Comparison of ENCODE assay signal across 14 cellular contexts in genomic region chr10:87675396-87676376, GRCh38. TPM values are rescaled to one million over a fixed set of nuclear protein-coding genes. Genes with fewer than 3 reads are reported as not detected.
DNase-seq lines count a peak whose midpoint lies in the region; ATAC-seq and TF ChIP-seq lines count a peak whose summit lies in the region.
"Had no signal": no experiment of that assay in that cellular context is flagged by ENCODE, and none has a peak within 500 bp of the region (broad histone marks: within the 10 kb centered on the region; RNA-seq: fewer than 3 reads in every experiment).

No MANE protein-coding gene starts in this region.

- H3K4me3 ChIP-seq in astrocyte of the spinal cord (ENCODE audit: low read depth, low read length): no peak overlapping the region
- no peak overlapping the region for H3K4me3 ChIP-seq in kidney epithelial cell (ENCODE audit: low read depth, low read length)
- H3K4me3 ChIP-seq: sigmoid colon, transverse colon had no signal

- no peak overlapping the region for H3K4me3 Mint-ChIP-seq in stimulated activated naive CD8-positive, alpha-beta T cell treated with anti-CD3 and anti-CD28 coated beads, Interleukin-15, amount 100 ng/mL, for 72 hours
- H3K4me3 Mint-ChIP-seq: activated naive CD8-positive, alpha-beta T cell treated with anti-CD3 and anti-CD28 coated beads, Interleukin-2, amount 10 ng/mL, durations not matched to agents 7 days and 5 days had no signal

- DNase-seq in ACHN (peak; percentile 32), LHCN-M2 (ENCODE audit: low read depth) (peak; percentile 54), astrocyte of the spinal cord (ENCODE audit: low read depth, low spot score) (peak; percentile 79), kidney epithelial cell (ENCODE audit: low read depth) (peak; percentile 41), NCI-H510A (lab: John Stamatoyannopoulos, UW) (no peak), NCI-H524 treated with DMSO at 0.1 percent for 48 hours (lab: John Stamatoyannopoulos, UW) (no peak)
- no peak for DNase-seq in stimulated activated naive CD8-positive, alpha-beta T cell treated with anti-CD3 and anti-CD28 coated beads, Interleukin-15, amount 100 ng/mL, for 72 hours
- no peak for DNase-seq in activated naive CD4-positive, alpha-beta T cell treated with anti-CD3 and anti-CD28 coated beads, Interleukin-2, amount 50 U/mL, for 16 hours
- DNase-seq: activated naive CD8-positive, alpha-beta T cell treated with anti-CD3 and anti-CD28 coated beads, Interleukin-2, amount 10 ng/mL, durations not matched to agents 7 days and 5 days; AML-193; DMS79 treated with DMSO at 0.1 percent for 48 hours; NCI-H2171; sigmoid colon; transverse colon had no signal

- H3K27me3 ChIP-seq in kidney epithelial cell (ENCODE audit: control insufficient read depth, insufficient read depth, low read length): no peaks in the 10 kb centered on the region
- H3K27me3 ChIP-seq: sigmoid colon, transverse colon had no signal

- H3K36me3 ChIP-seq in kidney epithelial cell (ENCODE audit: control insufficient read depth, insufficient read depth, low read length): no peaks in the 10 kb centered on the region
- H3K36me3 ChIP-seq: sigmoid colon, transverse colon had no signal

- no peak for ATAC-seq in stimulated activated naive CD8-positive, alpha-beta T cell treated with anti-CD3 and anti-CD28 coated beads, Interleukin-15, amount 100 ng/mL, for 72 hours

- no peaks in the 10 kb centered on the region for H3K9me3 Mint-ChIP-seq in stimulated activated naive CD8-positive, alpha-beta T cell treated with anti-CD3 and anti-CD28 coated beads, Interleukin-15, amount 100 ng/mL, for 72 hours
- H3K9me3 Mint-ChIP-seq: activated naive CD8-positive, alpha-beta T cell treated with anti-CD3 and anti-CD28 coated beads, Interleukin-2, amount 10 ng/mL, durations not matched to agents 7 days and 5 days had no signal

- H3K4me1 Mint-ChIP-seq in stimulated activated naive CD8-positive, alpha-beta T cell treated with anti-CD3 and anti-CD28 coated beads, Interleukin-15, amount 100 ng/mL, for 72 hours: peaks cover 2% of the 10 kb centered on the region

- in situ Hi-C loops in ACHN (cut with HindIII; ENCODE audit: low pct_ligation_motif_present, low pct_unique_long_range_greater_than_20kb, low sequenced_read_pairs) (no loop called here), astrocyte of the spinal cord (cut with HindIII; ENCODE audit: low sequenced_read_pairs) (no loop called here)

- H3K27ac Mint-ChIP-seq in stimulated activated naive CD8-positive, alpha-beta T cell treated with anti-CD3 and anti-CD28 coated beads, Interleukin-15, amount 100 ng/mL, for 72 hours: no peak overlapping the region
- H3K27ac Mint-ChIP-seq: activated naive CD8-positive, alpha-beta T cell treated with anti-CD3 and anti-CD28 coated beads, Interleukin-2, amount 10 ng/mL, durations not matched to agents 7 days and 5 days had no signal

- TF ChIP-seq CTCF in astrocyte of the spinal cord (IDR thresholded peaks at IDR 0.05; ENCODE audit: low read depth, low read length): no peak
- TF ChIP-seq CTCF in kidney epithelial cell (IDR thresholded peaks at IDR 0.05; ENCODE audit: insufficient read depth, low read length, poor library complexity, severe bottlenecking): no peak

- peaks cover under 1% of the 10 kb centered on the region for H3K27me3 Mint-ChIP-seq in stimulated activated naive CD8-positive, alpha-beta T cell treated with anti-CD3 and anti-CD28 coated beads, Interleukin-15, amount 100 ng/mL, for 72 hours

RNA-seq across cellular contexts. Expression of gene PAPSS2, which starts 16.0 kb away (rescaled TPM):
- 34.5 and 41.2 TPM in 2 replicates for total RNA-seq in LHCN-M2 (2014; rRNA removed)
- 43.6 TPM for polyA plus RNA-seq in LHCN-M2 (2012)
- total RNA-seq in kidney epithelial cell: 11.4 TPM in 2 replicates

Comparison
In these comparisons a context has a peak if more than half of its experiments do, and no peak if none do; other contexts are left out.
1. DNase-seq: peak in ACHN (single experiment), LHCN-M2 (single experiment), astrocyte of the spinal cord (single experiment) and kidney epithelial cell (single experiment); none in stimulated activated naive CD8-positive, alpha-beta T cell treated with anti-CD3 and anti-CD28 coated beads, Interleukin-15, amount 100 ng/mL, for 72 hours (0 of 2), NCI-H510A (single experiment), activated naive CD4-positive, alpha-beta T cell treated with anti-CD3 and anti-CD28 coated beads, Interleukin-2, amount 50 U/mL, for 16 hours (single experiment) and NCI-H524 treated with DMSO at 0.1 percent for 48 hours (single experiment).